11 cellular contexts compared by ENCODE assay signal in the genomic region with DNA sequence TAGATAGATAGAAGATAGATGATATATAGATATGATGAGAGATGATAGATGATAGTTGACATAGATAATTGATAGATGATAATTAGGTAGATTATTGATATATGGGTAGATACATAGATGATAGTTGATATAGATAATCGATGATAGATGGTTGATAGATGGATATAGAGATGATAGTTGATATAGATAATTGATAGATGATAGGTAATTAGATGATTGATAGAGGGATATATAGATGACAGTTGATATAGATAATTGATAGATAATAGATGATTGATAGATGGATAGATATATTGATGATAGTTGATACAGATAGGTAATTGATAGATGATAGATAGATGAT.
A peak's percentile ranks its signal among the peaks of the same experiment; 100 is the strongest.
DNase-seq lines count a peak whose midpoint lies in the region; ATAC-seq and TF ChIP-seq lines count a peak whose summit lies in the region.
"Had no signal": no experiment of that assay in that cellular context is flagged by ENCODE, and none has a peak within 500 bp of the region (broad histone marks: within the 10 kb centered on the region; RNA-seq: fewer than 3 reads in every experiment).

No MANE protein-coding gene starts in this region.

- intact Hi-C loops in Panc1 (cut with micrococcal nuclease; ENCODE audit: unreplicated experiment) = loop anchor here (10.0 kb wide), 1 partner anchor 289 kb away; no protein-coding TSS in a partner anchor
- intact Hi-C loops in MCF 10A (cut with micrococcal nuclease) = loop anchor here (5.0 kb wide), 1 partner anchor 111 kb away; no protein-coding TSS in a partner anchor
- intact Hi-C loops in dorsolateral prefrontal cortex (cut with DNase I) = loop anchor here (5.0 kb wide), 2 partner anchors 286 to 431 kb away; no protein-coding TSS in a partner anchor

- H3K36me3 ChIP-seq in HEK293 (ENCODE audit: control insufficient read depth in 2 of 2, insufficient read depth in 1 of 2, low read length in 2 of 2) = no peaks in the 10 kb centered on the region
- H3K36me3 ChIP-seq in Panc1 (ENCODE audit: control insufficient read depth, insufficient read depth, low read length) = no peaks in the 10 kb centered on the region

- H3K36me3 Mint-ChIP-seq in glutamatergic neuron (ENCODE audit: unreplicated experiment) (no peaks in the 10 kb centered on the region), MCF 10A (ENCODE audit: insufficient read depth, unreplicated experiment) (peaks cover 6% of the 10 kb centered on the region)
- H3K36me3 Mint-ChIP-seq: CD4-positive, CD25-positive, alpha-beta regulatory T cell had no signal

- peak; percentile 57 for TF ChIP-seq CTCF in 22Rv1 (IDR thresholded peaks at IDR 0.05)
- TF ChIP-seq CTCF in HEK293 (tag by site-specific recombination; IDR thresholded peaks at IDR 0.05) = no peak
- peak; percentile 35; the same call in 1 of the 2 replicates for TF ChIP-seq CTCF in Panc1 (IDR thresholded peaks at IDR 0.05)
- peak; percentile 2 for TF ChIP-seq CTCF in glutamatergic neuron (IDR thresholded peaks at IDR 0.05; ENCODE audit: partially characterized antibody, unreplicated experiment)
- no peak for TF ChIP-seq CTCF in MCF 10A (IDR thresholded peaks at IDR 0.05; ENCODE audit: unreplicated experiment)
- TF ChIP-seq CTCF in dorsolateral prefrontal cortex (IDR thresholded peaks at IDR 0.05 in 54 of 56, conservative IDR thresholded peaks at IDR 0.05 in 2 of 56; ENCODE audit: low read depth in 1 of 56, partially characterized antibody in 56 of 56) = peak in 8 of 56 donors; percentile 1 to 43 (median 10)

- no peaks in the 10 kb centered on the region for H3K27me3 ChIP-seq in Panc1 (ENCODE audit: control insufficient read depth, insufficient read depth, low read length)
- no peaks in the 10 kb centered on the region for H3K27me3 ChIP-seq in dorsolateral prefrontal cortex

- no peaks in the 10 kb centered on the region for H3K4me1 ChIP-seq in HEK293 (ENCODE audit: control insufficient read depth, insufficient read depth, low read length)
- H3K4me1 ChIP-seq in Panc1 (ENCODE audit: control insufficient read depth, insufficient read depth, low read length) = no peaks in the 10 kb centered on the region

- no peaks in the 10 kb centered on the region for H3K4me1 Mint-ChIP-seq in glutamatergic neuron (ENCODE audit: low read depth, unreplicated experiment)
- H3K4me1 Mint-ChIP-seq in MCF 10A (ENCODE audit: insufficient read depth, unreplicated experiment) = no peaks in the 10 kb centered on the region
- H3K4me1 Mint-ChIP-seq: CD4-positive, CD25-positive, alpha-beta regulatory T cell had no signal

- no peaks in the 10 kb centered on the region for H3K9me3 Mint-ChIP-seq in glutamatergic neuron (ENCODE audit: unreplicated experiment)
- H3K9me3 Mint-ChIP-seq in MCF 10A (ENCODE audit: unreplicated experiment) = no peaks in the 10 kb centered on the region
- H3K9me3 Mint-ChIP-seq: CD4-positive, CD25-positive, alpha-beta regulatory T cell had no signal

- POLR2A ChIA-PET in HEK293 (lab: Yijun Ruan, JAX) (no interaction called here), Panc1 (lab: Charles Lee) (no interaction called here), MCF 10A (lab: Yijun Ruan, JAX) (interaction anchor here (1.1 to 1.4 kb wide), 2 partner anchors 16 to 286 kb away, joined by 3 to 5 read pairs; no protein-coding TSS in a partner anchor)

- no peak overlapping the region for H3K4me3 ChIP-seq in HEK293 (ENCODE audit: low read depth, low read length)
- no peak overlapping the region for H3K4me3 ChIP-seq in Panc1 (ENCODE audit: low read depth in 2 of 2, low read length in 2 of 2)
- H3K4me3 ChIP-seq in dorsolateral prefrontal cortex = no peak overlapping the region
- H3K4me3 ChIP-seq: SK-N-MC had no signal

- H3K4me3 Mint-ChIP-seq in glutamatergic neuron (ENCODE audit: unreplicated experiment) = no peak overlapping the region
- H3K4me3 Mint-ChIP-seq in MCF 10A (ENCODE audit: unreplicated experiment) = no peak overlapping the region
- H3K4me3 Mint-ChIP-seq: CD4-positive, CD25-positive, alpha-beta regulatory T cell had no signal

- BruUV-seq in Panc1 (replicated peaks; lab: Mats Ljungman, UMichigan) (no TSS peak), MCF 10A (replicated peaks; lab: Mats Ljungman, UMichigan) (no TSS peak)

- DNase-seq in Panc1 (ENCODE audit: low read depth, low spot score) (no peak), glutamatergic neuron (no peak), GF-D8 (lab: John Stamatoyannopoulos, UW) (no peak), MCF 10A (ENCODE audit: unreplicated experiment) (no peak), dorsolateral prefrontal cortex (no peak)
- no peak for DNase-seq in activated CD4-positive, alpha-beta T cell treated with anti-CD3 and anti-CD28 coated beads, Interleukin-2, amount 50 U/mL, for 4 hours
- DNase-seq: KG1 had no signal

- in situ Hi-C loops in Panc1 (cut with HindIII; ENCODE audit: low pct_unique_long_range_greater_than_20kb, low sequenced_read_pairs) = no loop called here

- H3K27ac ChIP-seq in 22Rv1 (no peak overlapping the region), HEK293 (ENCODE audit: extremely low read depth, low read depth, low read length) (no peak overlapping the region), Panc1 (ENCODE audit: low read length) (no peak overlapping the region), dorsolateral prefrontal cortex (no peak overlapping the region)
- H3K27ac ChIP-seq: SK-N-MC had no signal

- no peaks in the 10 kb centered on the region for H3K27me3 Mint-ChIP-seq in glutamatergic neuron (ENCODE audit: unreplicated experiment)
- no peaks in the 10 kb centered on the region for H3K27me3 Mint-ChIP-seq in MCF 10A (ENCODE audit: insufficient read depth, unreplicated experiment)
- H3K27me3 Mint-ChIP-seq: CD4-positive, CD25-positive, alpha-beta regulatory T cell had no signal

- ATAC-seq in Panc1 = no peak

- CTCF ChIA-PET in HEK293 (lab: Yijun Ruan, JAX) (interaction anchor here (0.6 to 5.3 kb wide), 13 partner anchors 9 to 426 kb away, joined by 3 to 36 read pairs (median 4); no protein-coding TSS in a partner anchor), Panc1 (lab: Charles Lee) (interaction anchor here (0.8 kb wide), 1 partner anchor 40 kb away, joined by 3 read pairs; no protein-coding TSS in a partner anchor), MCF 10A (lab: Yijun Ruan, JAX) (interaction anchor here (0.6 to 5.0 kb wide), 11 partner anchors 11 to 537 kb away, joined by 3 to 53 read pairs (median 4); a partner anchor contains a TSS)

- no peak overlapping the region for H3K27ac Mint-ChIP-seq in glutamatergic neuron (ENCODE audit: unreplicated experiment)
- no peak overlapping the region for H3K27ac Mint-ChIP-seq in MCF 10A (ENCODE audit: low read depth, unreplicated experiment)
- H3K27ac Mint-ChIP-seq: CD4-positive, CD25-positive, alpha-beta regulatory T cell had no signal

- no peaks in the 10 kb centered on the region for H3K9me3 ChIP-seq in HEK293 (ENCODE audit: control insufficient read depth, insufficient read depth, low read depth, low read length)
- H3K9me3 ChIP-seq in Panc1 (ENCODE audit: control insufficient read depth, insufficient read depth, low read depth, low read length) = no peaks in the 10 kb centered on the region

TF ChIP-seq in HEK293, 187 proteins besides CTCF, POLR2A, EP300 and RAD21 (continues in another document):
- TF ChIP-seq, protein P1, sequence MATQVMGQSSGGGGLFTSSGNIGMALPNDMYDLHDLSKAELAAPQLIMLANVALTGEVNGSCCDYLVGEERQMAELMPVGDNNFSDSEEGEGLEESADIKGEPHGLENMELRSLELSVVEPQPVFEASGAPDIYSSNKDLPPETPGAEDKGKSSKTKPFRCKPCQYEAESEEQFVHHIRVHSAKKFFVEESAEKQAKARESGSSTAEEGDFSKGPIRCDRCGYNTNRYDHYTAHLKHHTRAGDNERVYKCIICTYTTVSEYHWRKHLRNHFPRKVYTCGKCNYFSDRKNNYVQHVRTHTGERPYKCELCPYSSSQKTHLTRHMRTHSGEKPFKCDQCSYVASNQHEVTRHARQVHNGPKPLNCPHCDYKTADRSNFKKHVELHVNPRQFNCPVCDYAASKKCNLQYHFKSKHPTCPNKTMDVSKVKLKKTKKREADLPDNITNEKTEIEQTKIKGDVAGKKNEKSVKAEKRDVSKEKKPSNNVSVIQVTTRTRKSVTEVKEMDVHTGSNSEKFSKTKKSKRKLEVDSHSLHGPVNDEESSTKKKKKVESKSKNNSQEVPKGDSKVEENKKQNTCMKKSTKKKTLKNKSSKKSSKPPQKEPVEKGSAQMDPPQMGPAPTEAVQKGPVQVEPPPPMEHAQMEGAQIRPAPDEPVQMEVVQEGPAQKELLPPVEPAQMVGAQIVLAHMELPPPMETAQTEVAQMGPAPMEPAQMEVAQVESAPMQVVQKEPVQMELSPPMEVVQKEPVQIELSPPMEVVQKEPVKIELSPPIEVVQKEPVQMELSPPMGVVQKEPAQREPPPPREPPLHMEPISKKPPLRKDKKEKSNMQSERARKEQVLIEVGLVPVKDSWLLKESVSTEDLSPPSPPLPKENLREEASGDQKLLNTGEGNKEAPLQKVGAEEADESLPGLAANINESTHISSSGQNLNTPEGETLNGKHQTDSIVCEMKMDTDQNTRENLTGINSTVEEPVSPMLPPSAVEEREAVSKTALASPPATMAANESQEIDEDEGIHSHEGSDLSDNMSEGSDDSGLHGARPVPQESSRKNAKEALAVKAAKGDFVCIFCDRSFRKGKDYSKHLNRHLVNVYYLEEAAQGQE (tag by site-specific recombination; IDR thresholded peaks at IDR 0.05) = no peak
- TF ChIP-seq ZEB2 (tag by site-specific recombination; IDR thresholded peaks at IDR 0.05) (0 out of 2 replicates have a peak, but pooled peaks have one; percentile 19), ZNF404 (tag by site-specific recombination; IDR thresholded peaks at IDR 0.05) (no peak), ZNF660 (tag by site-specific recombination; IDR thresholded peaks at IDR 0.05) (no peak), HOXA7 (CRISPR knock-in tag; IDR thresholded peaks at IDR 0.05; ENCODE audit: borderline replicate concordance) (no peak), ZNF19 (tag by site-specific recombination; IDR thresholded peaks at IDR 0.05; ENCODE audit: low read depth) (no peak), ZBTB17 (tag by site-specific recombination; IDR thresholded peaks at IDR 0.05) (peak; percentile 33; the same call in 1 of the 2 replicates)
- TF ChIP-seq, protein P2, sequence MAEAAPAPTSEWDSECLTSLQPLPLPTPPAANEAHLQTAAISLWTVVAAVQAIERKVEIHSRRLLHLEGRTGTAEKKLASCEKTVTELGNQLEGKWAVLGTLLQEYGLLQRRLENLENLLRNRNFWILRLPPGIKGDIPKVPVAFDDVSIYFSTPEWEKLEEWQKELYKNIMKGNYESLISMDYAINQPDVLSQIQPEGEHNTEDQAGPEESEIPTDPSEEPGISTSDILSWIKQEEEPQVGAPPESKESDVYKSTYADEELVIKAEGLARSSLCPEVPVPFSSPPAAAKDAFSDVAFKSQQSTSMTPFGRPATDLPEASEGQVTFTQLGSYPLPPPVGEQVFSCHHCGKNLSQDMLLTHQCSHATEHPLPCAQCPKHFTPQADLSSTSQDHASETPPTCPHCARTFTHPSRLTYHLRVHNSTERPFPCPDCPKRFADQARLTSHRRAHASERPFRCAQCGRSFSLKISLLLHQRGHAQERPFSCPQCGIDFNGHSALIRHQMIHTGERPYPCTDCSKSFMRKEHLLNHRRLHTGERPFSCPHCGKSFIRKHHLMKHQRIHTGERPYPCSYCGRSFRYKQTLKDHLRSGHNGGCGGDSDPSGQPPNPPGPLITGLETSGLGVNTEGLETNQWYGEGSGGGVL (tag by site-specific recombination; IDR thresholded peaks at IDR 0.05) = no peak

Comparison
In these comparisons a context has a peak if more than half of its experiments do, and no peak if none do; other contexts are left out.
1. CTCF ChIP-seq: peak in 22Rv1 (single experiment), Panc1 (single experiment) and glutamatergic neuron (single experiment); none in HEK293 (single experiment) and MCF 10A (single experiment).